ENCODE assay signal across 1 cellular context in genomic region chr4:146522098-146522861, GRCh38.
TF ChIP-seq lines count a peak whose summit lies in the region.

No MANE protein-coding gene starts in this region.

TF ChIP-seq in HepG2, 621 proteins besides CTCF, POLR2A, EP300 and RAD21 (continued from another document and continues in another):
- TF ChIP-seq POGK (CRISPR knock-in tag; conservative IDR thresholded peaks at IDR 0.05) (peak; percentile 86), SNAI1 (CRISPR knock-in tag; IDR thresholded peaks at IDR 0.05; ENCODE audit: borderline replicate concordance) (peak; percentile 53; the same call in 1 of the 2 replicates), ZBTB43 (CRISPR knock-in tag; conservative IDR thresholded peaks at IDR 0.05) (0 out of 2 replicates have a peak, but pooled peaks have one; percentile 19), HES4 (CRISPR knock-in tag; IDR thresholded peaks at IDR 0.05; ENCODE audit: borderline replicate concordance) (peak; percentile 82; the same call in 1 of the 2 replicates), ZSCAN22 (CRISPR knock-in tag; IDR thresholded peaks at IDR 0.05) (no peak), ZC3H13 (CRISPR knock-in tag; IDR thresholded peaks at IDR 0.05) (0 out of 2 replicates have a peak, but pooled peaks have one; percentile 20), ZNF138 (CRISPR knock-in tag; IDR thresholded peaks at IDR 0.05; ENCODE audit: low read depth) (0 out of 2 replicates have a peak, but pooled peaks have one; percentile 68), GLI4 (CRISPR knock-in tag; IDR thresholded peaks at IDR 0.05; ENCODE audit: borderline replicate concordance) (peak; percentile 52; the same call in 1 of the 2 replicates), ZBTB7A (CRISPR knock-in tag; IDR thresholded peaks at IDR 0.05) (0 out of 2 replicates have a peak, but pooled peaks have one; percentile 49), ELK4 (CRISPR knock-in tag; IDR thresholded peaks at IDR 0.05; ENCODE audit: borderline replicate concordance) (0 out of 2 replicates have a peak, but pooled peaks have one; percentile 31), GABPA (IDR thresholded peaks at IDR 0.05; ENCODE audit: low read depth, low read length) (no peak), GABPA (CRISPR knock-in tag; IDR thresholded peaks at IDR 0.05; ENCODE audit: low read depth) (no peak), ETV5 (CRISPR knock-in tag; IDR thresholded peaks at IDR 0.05; ENCODE audit: borderline replicate concordance) (no peak), ATF7-NPFF (CRISPR knock-in tag; IDR thresholded peaks at IDR 0.05; ENCODE audit: low read depth) (0 out of 2 replicates have a peak, but pooled peaks have one; percentile 50), TEAD3 (CRISPR knock-in tag; optimal IDR thresholded peaks at IDR 0.05; ENCODE audit: borderline replicate concordance) (peak; percentile 17), ZSCAN5A (CRISPR knock-in tag; IDR thresholded peaks at IDR 0.05; ENCODE audit: borderline replicate concordance) (0 out of 2 replicates have a peak, but pooled peaks have one; percentile 21), HIVEP1 (CRISPR knock-in tag; IDR thresholded peaks at IDR 0.05) (peak; percentile 69), NCOA1 (CRISPR knock-in tag; IDR thresholded peaks at IDR 0.05) (0 out of 2 replicates have a peak, but pooled peaks have one; percentile 21), ZNF800 (CRISPR knock-in tag; IDR thresholded peaks at IDR 0.05) (0 out of 2 replicates have a peak, but pooled peaks have one; percentile 33), ZFP91 (CRISPR knock-in tag; IDR thresholded peaks at IDR 0.05; ENCODE audit: borderline replicate concordance) (peak; percentile 65; the same call in 1 of the 2 replicates), ARID2 (CRISPR knock-in tag; IDR thresholded peaks at IDR 0.05; ENCODE audit: borderline replicate concordance) (0 out of 2 replicates have a peak, but pooled peaks have one; percentile 61), FOXP4 (CRISPR knock-in tag; IDR thresholded peaks at IDR 0.05) (no peak), MED8 (CRISPR knock-in tag; IDR thresholded peaks at IDR 0.05; ENCODE audit: insufficient replicate concordance) (peak; percentile 42), ZBTB26 (CRISPR knock-in tag; IDR thresholded peaks at IDR 0.05; ENCODE audit: borderline replicate concordance) (peak; percentile 52), ZNF788 (CRISPR knock-in tag; IDR thresholded peaks at IDR 0.05; ENCODE audit: borderline replicate concordance) (peak; percentile 40; the same call in 1 of the 2 replicates), YEATS4 (CRISPR knock-in tag; IDR thresholded peaks at IDR 0.05; ENCODE audit: borderline replicate concordance) (peak; percentile 38; the same call in 1 of the 2 replicates), KMT2B (CRISPR knock-in tag; IDR thresholded peaks at IDR 0.05) (0 out of 2 replicates have a peak, but pooled peaks have one; percentile 60), ZMYM4 (CRISPR knock-in tag; IDR thresholded peaks at IDR 0.05) (peak; percentile 66; the same call in 1 of the 2 replicates), ZNF784 (CRISPR knock-in tag; IDR thresholded peaks at IDR 0.05; ENCODE audit: borderline replicate concordance) (peak; percentile 48; the same call in 1 of the 2 replicates), ZFP41 (CRISPR knock-in tag; IDR thresholded peaks at IDR 0.05; ENCODE audit: borderline replicate concordance) (peak; percentile 27; the same call in 1 of the 2 replicates), ZNF598 (CRISPR knock-in tag; IDR thresholded peaks at IDR 0.05; ENCODE audit: borderline replicate concordance) (peak; percentile 98; the same call in 1 of the 2 replicates), SPEN (CRISPR knock-in tag; IDR thresholded peaks at IDR 0.05; ENCODE audit: low read depth) (peak; percentile 61), ZNF205 (CRISPR knock-in tag; IDR thresholded peaks at IDR 0.05) (0 out of 2 replicates have a peak, but pooled peaks have one; percentile 23), HOXA3 (CRISPR knock-in tag; IDR thresholded peaks at IDR 0.05) (no peak), MTA1 (CRISPR knock-in tag; IDR thresholded peaks at IDR 0.05; ENCODE audit: borderline replicate concordance) (0 out of 2 replicates have a peak, but pooled peaks have one; percentile 36), ZNF574 (CRISPR knock-in tag; IDR thresholded peaks at IDR 0.05) (peak; percentile 39; the same call in 1 of the 2 replicates), TCF12 (IDR thresholded peaks at IDR 0.05) (no peak), TCF12 (CRISPR knock-in tag; IDR thresholded peaks at IDR 0.05) (0 out of 2 replicates have a peak, but pooled peaks have one; percentile 47)
